In the genomic region with DNA sequence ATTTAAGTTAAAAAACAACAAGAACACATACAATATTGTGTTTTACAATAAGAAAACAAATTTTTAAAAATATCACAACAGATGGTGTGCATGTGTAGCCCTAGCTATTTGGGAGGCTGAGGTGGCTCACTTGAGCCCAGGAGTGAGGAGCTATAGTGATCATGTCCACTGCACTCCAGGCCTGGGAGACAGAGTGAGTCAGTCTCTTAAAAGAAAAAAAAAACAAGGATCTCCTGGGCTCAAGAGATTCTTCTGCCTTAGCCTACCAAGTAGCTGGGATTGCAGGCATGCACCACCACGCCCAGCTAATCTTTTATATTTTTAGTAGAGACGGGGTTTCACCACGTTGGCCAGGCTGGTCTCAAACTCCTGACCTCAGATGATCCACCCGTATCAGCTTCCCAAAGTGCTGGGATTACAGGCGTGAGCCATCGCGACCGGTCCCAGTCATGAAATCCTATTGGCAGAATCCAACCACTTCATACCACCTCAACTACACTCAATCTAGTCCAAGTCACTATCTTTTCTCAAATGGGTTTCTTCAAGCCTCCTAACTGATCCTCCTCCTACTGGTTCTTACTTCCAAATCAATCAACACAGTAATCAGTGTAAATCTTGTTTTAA, we compare ENCODE assay signal across 1 cellular context.
A peak's percentile ranks its signal among the peaks of the same experiment; 100 is the strongest.
TF ChIP-seq lines count a peak whose summit lies in the region.

No MANE protein-coding gene starts in this region.

TF ChIP-seq in H1, 55 proteins besides CTCF, POLR2A, EP300 and RAD21:
- TF ChIP-seq POLR2AphosphoS5 (IDR thresholded peaks at IDR 0.05; ENCODE audit: low read depth, low read length) (0 out of 2 replicates have a peak, but pooled peaks have one; percentile 12), BACH1 (IDR thresholded peaks at IDR 0.05; ENCODE audit: low read length) (no peak)
